In genomic region chr19:1153891-1154730, GRCh38 we compare ENCODE assay signal across 13 cellular contexts. TPM values are rescaled to one million over a fixed set of nuclear protein-coding genes. Genes with fewer than 3 reads are reported as not detected.
DNase-seq lines count a peak whose midpoint lies in the region; ATAC-seq, FAIRE-seq and TF ChIP-seq lines count a peak whose summit lies in the region.
"Had no signal": no experiment of that assay in that cellular context is flagged by ENCODE, and none has a peak within 500 bp of the region (broad histone marks: within the 10 kb centered on the region; RNA-seq: fewer than 3 reads in every experiment).

No MANE protein-coding gene starts in this region.

- intact Hi-C loops in left lung (cut with DNase I), result no loop called here

- DNase-seq in AG10803 (ENCODE audit: low read depth), result no peak
- no peak for DNase-seq in cardiac fibroblast (ENCODE audit: low read depth in 2 of 2)
- peak in 1 of 2 donors; percentile 82 for DNase-seq in left lung
- DNase-seq in activated T-cell treated with anti-CD3 and anti-CD28 coated beads, Interleukin-2, amount 50 U/mL, for 48 hours, result no peak
- no peak for DNase-seq in D721Med (ENCODE audit: insufficient read length, low spot score)
- DNase-seq in NCI-H82 (lab: John Stamatoyannopoulos, UW), result no peak
- DNase-seq in H54 (ENCODE audit: insufficient read length, low spot score), result no peak
- DNase-seq: activated CD4-positive, alpha-beta T cell treated with anti-CD3 and anti-CD28 coated beads, Interleukin-2, amount 50 U/mL, for 1 hour; activated naive CD4-positive, alpha-beta T cell; naive thymus-derived CD8-positive, alpha-beta T cell; NK-92 treated with Interleukin-12 subunit alpha and Interleukin-12 subunit beta, amount 100 ng/mL, for 24 hours; stimulated activated naive CD4-positive, alpha-beta T cell had no signal

- H3K36me3 ChIP-seq in left lung (peaks cover 0 to 65% of the 10 kb centered on the region in 2 donors), skeletal muscle satellite cell (ENCODE audit: insufficient read depth, low read length) (peaks cover 35% of the 10 kb centered on the region)

- TF ChIP-seq POLR2A in H54 (IDR thresholded peaks at IDR 0.05; ENCODE audit: low read depth, low read length), result no peak

- H3K27ac ChIP-seq in left lung, result peak overlapping the region; percentile 91 to 98

- H3K4me1 ChIP-seq in left lung (peaks cover 32 to 84% of the 10 kb centered on the region in 2 donors), skeletal muscle satellite cell (ENCODE audit: control insufficient read depth, insufficient read depth, low read length) (peaks cover 19% of the 10 kb centered on the region)

- FAIRE-seq in D721Med (lab: Jason Lieb, UNC) (no peak), H54 (lab: Jason Lieb, UNC) (no peak)

- ATAC-seq in left lung, result peak; percentile 4
- ATAC-seq: naive thymus-derived CD8-positive, alpha-beta T cell had no signal

- no peaks in the 10 kb centered on the region for H3K9me3 ChIP-seq in left lung
- no peaks in the 10 kb centered on the region for H3K9me3 ChIP-seq in skeletal muscle satellite cell (replicated peaks; ENCODE audit: low read length)

- H3K4me3 ChIP-seq in AG10803 (ENCODE audit: low read length), result peak overlapping the region; percentile 64
- peak overlapping the region; percentile 24 to 51 for H3K4me3 ChIP-seq in cardiac fibroblast (replicated peaks in 1 of 2; ENCODE audit: low read depth in 2 of 2, low read length in 2 of 2)
- peak overlapping the region; percentile 12 to 53 for H3K4me3 ChIP-seq in left lung
- H3K4me3 ChIP-seq in skeletal muscle satellite cell (ENCODE audit: low read length), result peak overlapping the region; percentile 57

- H3K27me3 ChIP-seq in left lung, result no peaks in the 10 kb centered on the region
- H3K27me3 ChIP-seq in skeletal muscle satellite cell (ENCODE audit: control insufficient read depth, insufficient read depth, low read length), result no peaks in the 10 kb centered on the region

- TF ChIP-seq CTCF in AG10803 (conservative IDR thresholded peaks at IDR 0.05; ENCODE audit: low read length) (no peak), cardiac fibroblast (IDR thresholded peaks at IDR 0.05; ENCODE audit: low read depth, low read length) (no peak), left lung (IDR thresholded peaks at IDR 0.05) (no peak), D721Med (IDR thresholded peaks at IDR 0.05; ENCODE audit: insufficient read depth, missing control alignments) (no peak)

- peak overlapping the region; percentile 86 for H3K9ac ChIP-seq in skeletal muscle satellite cell (ENCODE audit: low read depth, low read length)

- peak overlapping the region; percentile 82 for H3K4me2 ChIP-seq in skeletal muscle satellite cell (ENCODE audit: low read length)

RNA-seq across cellular contexts. Expression of gene SBNO2, which starts 20.0 kb away (rescaled TPM):
- 100 to 1,000 TPM in 1 of 2 donors, 10 to 100 TPM in 1; 68.3 to 119 TPM for total RNA-seq in left lung
- total RNA-seq in skeletal muscle satellite cell (2012; rRNA removed), result 43.3 and 44.1 TPM in 2 replicates

RNA-seq across cellular contexts. Expression of gene GPX4, which starts 50.3 kb away (rescaled TPM):
- total RNA-seq in left lung, result 100 to 1,000 TPM; 266 to 365 TPM
- 339 and 487 TPM in 2 replicates for total RNA-seq in skeletal muscle satellite cell (2012; rRNA removed)

RNA-seq across cellular contexts. Expression of gene STK11, which starts 51.5 kb away (rescaled TPM):
- total RNA-seq in left lung, result 10 to 100 TPM; 42.6 to 52.0 TPM
- total RNA-seq in skeletal muscle satellite cell (2012; rRNA removed), result 50.7 and 61.9 TPM in 2 replicates

RNA-seq across cellular contexts. Expression of gene POLR2E, which starts 58.9 kb away (rescaled TPM):
- 100 to 1,000 TPM; 139 to 160 TPM for total RNA-seq in left lung
- total RNA-seq in skeletal muscle satellite cell (2012; rRNA removed), result 102 and 112 TPM in 2 replicates
